In the genomic region with DNA sequence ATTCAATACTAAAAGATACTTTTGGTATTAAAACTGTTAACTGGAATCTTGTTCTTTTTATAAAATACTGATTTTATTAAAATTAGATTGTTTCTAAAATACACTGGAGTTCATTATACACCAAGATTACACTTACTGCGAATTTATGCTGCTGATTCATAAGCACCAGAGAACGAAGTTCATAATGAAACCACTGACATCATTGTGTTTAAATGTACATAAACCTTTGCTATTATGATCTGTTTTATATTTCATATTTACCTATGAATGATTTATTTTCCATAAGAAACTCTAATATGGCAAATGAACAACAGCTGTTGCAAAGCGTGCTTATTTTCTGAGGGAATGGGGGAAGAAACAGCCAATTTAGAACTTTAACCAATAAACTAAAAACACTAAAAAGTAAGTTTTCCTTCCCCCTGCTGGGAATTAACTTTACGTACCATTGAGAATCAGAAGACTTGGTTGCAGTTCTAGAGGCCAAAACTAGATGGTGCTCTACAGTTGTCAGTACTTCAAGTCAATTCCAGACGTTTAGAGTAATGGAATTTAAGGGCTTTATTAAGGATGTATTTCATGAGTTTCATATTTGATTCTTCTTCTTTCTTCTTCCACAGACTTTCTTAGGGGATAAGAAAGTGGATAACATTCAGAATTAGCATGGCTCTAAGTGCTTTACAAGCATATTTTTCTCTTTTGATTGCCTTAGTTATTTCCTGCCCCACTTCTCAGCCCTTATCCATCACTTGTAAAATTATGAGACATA, we compare ENCODE assay signal across 8 cellular contexts. TPM values are rescaled to one million over a fixed set of nuclear protein-coding genes. Genes with fewer than 3 reads are reported as not detected.
DNase-seq lines count a peak whose midpoint lies in the region; ATAC-seq and TF ChIP-seq lines count a peak whose summit lies in the region.

No MANE protein-coding gene starts in this region.

- POLR2A ChIA-PET in IMR-90 (lab: Charles Lee; ENCODE audit: unreplicated experiment), result no interaction called here

- BruUV-seq in IMR-90 (replicated peaks; lab: Mats Ljungman, UMichigan), result no TSS peak

- TF ChIP-seq RAD21 in IMR-90 (IDR thresholded peaks at IDR 0.05; ENCODE audit: low read length), result peak; percentile 49

- H2BK5ac ChIP-seq in IMR-90 (ENCODE audit: low read depth, low read length, poor library complexity, severe bottlenecking), result no peak overlapping the region
- H2BK5ac ChIP-seq in neuronal stem cell (ENCODE audit: low read length), result no peak overlapping the region

- no peak overlapping the region for H3K27ac Mint-ChIP-seq in activated naive CD4-positive, alpha-beta T cell treated with anti-CD3 and anti-CD28 coated beads for 36 hours

- H3K9me3 ChIP-seq in IMR-90 (ENCODE audit: control insufficient read depth, insufficient read depth, low read length), result no peaks in the 10 kb centered on the region
- H3K9me3 ChIP-seq in RWPE2 (ENCODE audit: severe bottlenecking), result no peaks in the 10 kb centered on the region
- no peaks in the 10 kb centered on the region for H3K9me3 ChIP-seq in neuronal stem cell (replicated peaks in 1 of 2; ENCODE audit: control insufficient read depth in 2 of 2, insufficient read depth in 1 of 2, low read depth in 1 of 2, low read length in 2 of 2)

- no peak overlapping the region for H3K27ac ChIP-seq in IMR-90 (ENCODE audit: insufficient read depth, low read length)
- H3K27ac ChIP-seq in RWPE2 (ENCODE audit: poor library complexity, severe bottlenecking), result no peak overlapping the region
- H3K27ac ChIP-seq in neuronal stem cell (replicated peaks; ENCODE audit: low read length), result no peak overlapping the region

- H4K20me1 ChIP-seq in IMR-90 (ENCODE audit: insufficient read depth, low read length), result no peaks in the 10 kb centered on the region

- no peak overlapping the region for H3K4ac ChIP-seq in IMR-90 (ENCODE audit: low read depth, low read length)
- H3K4ac ChIP-seq in neuronal stem cell (ENCODE audit: low read length), result no peak overlapping the region

- dilution Hi-C loops in IMR-90 (cut with HindIII; ENCODE audit: low sequenced_read_pairs, unreplicated experiment), result no loop called here

- H4K5ac ChIP-seq in IMR-90 (ENCODE audit: low read depth, low read length), result no peak overlapping the region

- peak; percentile 6 for DNase-seq in stimulated activated CD4-positive, alpha-beta T cell treated with anti-CD3 and anti-CD28 coated beads, Interleukin-2, amount 100 ng/mL, for 4 hours (ENCODE audit: low read depth)
- DNase-seq in stimulated activated CD4-positive, alpha-beta T cell treated with anti-CD3 and anti-CD28 coated beads, Interleukin-4, amount 100 ng/mL, for 4 hours, result no peak
- DNase-seq in IMR-90 (peak; percentile 76), RWPE2 (ENCODE audit: low spot score) (no peak), epithelial cell of esophagus (ENCODE audit: low read depth) (peak; percentile 76), neuronal stem cell (ENCODE audit: low spot score) (peak; percentile 6)
- DNase-seq in activated naive CD4-positive, alpha-beta T cell treated with anti-CD3 and anti-CD28 coated beads for 36 hours, result no peak

- H2AFZ ChIP-seq in IMR-90 (replicated peaks; ENCODE audit: low read length, poor library complexity), result no peak overlapping the region
- H2AFZ ChIP-seq in neuronal stem cell (ENCODE audit: low read length), result no peak overlapping the region

- CTCF ChIA-PET in IMR-90 (lab: Yijun Ruan, JAX), result interaction anchor here (1.2 kb wide), 1 partner anchor 268 kb away, joined by 3 read pairs; no protein-coding TSS in a partner anchor
- CTCF ChIA-PET in activated naive CD4-positive, alpha-beta T cell treated with anti-CD3 and anti-CD28 coated beads for 36 hours (lab: Charles Lee), result interaction anchor here (0.6 to 1.7 kb wide), 7 partner anchors 12 to 210 kb away, joined by 3 to 9 read pairs (median 3); a partner anchor contains a TSS

- no peaks in the 10 kb centered on the region for H3K9me3 Mint-ChIP-seq in activated naive CD4-positive, alpha-beta T cell treated with anti-CD3 and anti-CD28 coated beads for 36 hours

- peaks cover 3% of the 10 kb centered on the region for H3K4me1 Mint-ChIP-seq in activated naive CD4-positive, alpha-beta T cell treated with anti-CD3 and anti-CD28 coated beads for 36 hours (ENCODE audit: low read depth)

- no peaks in the 10 kb centered on the region for H3K9me1 ChIP-seq in IMR-90 (ENCODE audit: insufficient read depth, low read length)

- H3K79me1 ChIP-seq in IMR-90 (ENCODE audit: low read depth in 1 of 2, low read length in 2 of 2), result no peaks in the 10 kb centered on the region
- no peaks in the 10 kb centered on the region for H3K79me1 ChIP-seq in neuronal stem cell (ENCODE audit: low read depth, low read length)

- H2BK15ac ChIP-seq in IMR-90 (ENCODE audit: low read depth, low read length) (no peak overlapping the region), neuronal stem cell (ENCODE audit: low read length) (no peak overlapping the region)

- peak; percentile 71 for TF ChIP-seq CTCF in IMR-90 (conservative IDR thresholded peaks at IDR 0.05; ENCODE audit: low read depth, low read length)
- peak; percentile 84 for TF ChIP-seq CTCF in RWPE2 (IDR thresholded peaks at IDR 0.05; ENCODE audit: poor library complexity, severe bottlenecking)
- TF ChIP-seq CTCF in epithelial cell of esophagus (IDR thresholded peaks at IDR 0.05; ENCODE audit: insufficient read depth, low read depth, low read length, missing control alignments), result peak; percentile 90

- H2AK5ac ChIP-seq in IMR-90 (ENCODE audit: low read depth, low read length) (no peak overlapping the region), neuronal stem cell (ENCODE audit: low read depth, low read length) (no peak overlapping the region)

- H3K4me2 ChIP-seq in IMR-90 (ENCODE audit: low read depth, low read length) (0 out of 2 replicates have a peak overlapping the region, but pooled peaks have one; percentile 47), neuronal stem cell (ENCODE audit: insufficient read depth, low read length, poor library complexity, severe bottlenecking) (no peak overlapping the region)

- H2BK120ac ChIP-seq in IMR-90 (ENCODE audit: low read depth, low read length), result no peak overlapping the region
- H2BK120ac ChIP-seq in neuronal stem cell (ENCODE audit: low read depth, low read length), result no peak overlapping the region

- no peak overlapping the region for H2BK12ac ChIP-seq in neuronal stem cell (ENCODE audit: low read length)

- H2BK20ac ChIP-seq in IMR-90 (ENCODE audit: low read depth, low read length), result no peak overlapping the region

- H3K36me3 Mint-ChIP-seq in activated naive CD4-positive, alpha-beta T cell treated with anti-CD3 and anti-CD28 coated beads for 36 hours (ENCODE audit: low read depth), result no peaks in the 10 kb centered on the region

- H3K18ac ChIP-seq in IMR-90 (ENCODE audit: low read depth, low read length), result no peak overlapping the region
- H3K18ac ChIP-seq in neuronal stem cell (ENCODE audit: low read length), result no peak overlapping the region

- H3K36me3 ChIP-seq in IMR-90 (ENCODE audit: control insufficient read depth, insufficient read depth, low read length), result no peaks in the 10 kb centered on the region
- H3K36me3 ChIP-seq in RWPE2 (ENCODE audit: low read depth), result no peaks in the 10 kb centered on the region
- H3K36me3 ChIP-seq in neuronal stem cell (replicated peaks in 1 of 2; ENCODE audit: control insufficient read depth in 2 of 2, insufficient read depth in 2 of 2, low read length in 2 of 2), result no peaks in the 10 kb centered on the region

- no peak overlapping the region for H3K14ac ChIP-seq in IMR-90 (replicated peaks; ENCODE audit: low read depth, low read length)
- no peak overlapping the region for H3K14ac ChIP-seq in neuronal stem cell (ENCODE audit: low read length)

- no peak overlapping the region for H4K8ac ChIP-seq in IMR-90 (ENCODE audit: low read depth in 2 of 2, low read length in 2 of 2)
- no peak overlapping the region for H4K8ac ChIP-seq in neuronal stem cell (ENCODE audit: low read depth, low read length)

- no peak overlapping the region for H3K56ac ChIP-seq in IMR-90 (ENCODE audit: extremely low read depth, insufficient read depth, low read length)

- no peak overlapping the region for H3K9ac ChIP-seq in IMR-90 (ENCODE audit: low read depth, low read length)
- H3K9ac ChIP-seq in neuronal stem cell (ENCODE audit: low read depth, low read length, poor library complexity), result no peak overlapping the region

- H3K27me3 Mint-ChIP-seq in activated naive CD4-positive, alpha-beta T cell treated with anti-CD3 and anti-CD28 coated beads for 36 hours (ENCODE audit: low read depth), result peaks cover 5% of the 10 kb centered on the region

- no CpG with 5 or more reads among the region's 5 CpGs for WGBS in IMR-90 (ENCODE audit: extremely low coverage in 2 of 2, insufficient read length in 1 of 2), 2 experiments
- no CpG with 5 or more reads among the region's 5 CpGs for WGBS in neuronal stem cell (ENCODE audit: extremely low coverage in 2 of 2, insufficient read length in 2 of 2, insufficient replicate concordance in 1 of 2), 2 donors

- H2AK9ac ChIP-seq in IMR-90 (replicated peaks; ENCODE audit: low read depth, low read length, poor library complexity), result no peak overlapping the region

- in situ Hi-C loops in IMR-90 (cut with MboI; ENCODE audit: low sequenced_read_pairs), result loop anchor here (25.0 kb wide), 1 partner anchor 277 kb away; no protein-coding TSS in a partner anchor

- TF ChIP-seq POLR2A in IMR-90 (IDR thresholded peaks at IDR 0.05; ENCODE audit: low read depth, low read length), result no peak

- intact Hi-C loops in IMR-90 (cut with micrococcal nuclease), result loop anchor here (1.0 to 5.0 kb wide), 2 partner anchors 273 to 332 kb away; no protein-coding TSS in a partner anchor
- intact Hi-C loops in activated naive CD4-positive, alpha-beta T cell treated with anti-CD3 and anti-CD28 coated beads for 36 hours (cut with micrococcal nuclease), result loop anchor here (1.0 to 5.0 kb wide), 7 partner anchors 19 to 331 kb away; a partner anchor contains a TSS

- no peak overlapping the region for H3K4me3 Mint-ChIP-seq in activated naive CD4-positive, alpha-beta T cell treated with anti-CD3 and anti-CD28 coated beads for 36 hours

- H3K27me3 ChIP-seq in IMR-90 (ENCODE audit: control insufficient read depth, insufficient read depth, low read length), result no peaks in the 10 kb centered on the region; the same call in 1 of the 2 replicates
- peaks cover 25% of the 10 kb centered on the region for H3K27me3 ChIP-seq in RWPE2 (ENCODE audit: insufficient read depth, poor library complexity, severe bottlenecking)
- no peaks in the 10 kb centered on the region for H3K27me3 ChIP-seq in neuronal stem cell (ENCODE audit: control insufficient read depth in 3 of 3, insufficient read depth in 3 of 3, low read depth in 1 of 3, low read length in 3 of 3)

- H4K91ac ChIP-seq in IMR-90 (ENCODE audit: insufficient read depth, low read depth, low read length) (no peak overlapping the region), neuronal stem cell (ENCODE audit: low read depth, low read length, poor library complexity) (no peak overlapping the region)

- no peak overlapping the region for H3K23ac ChIP-seq in IMR-90 (ENCODE audit: low read depth, low read length)
- H3K23ac ChIP-seq in neuronal stem cell (ENCODE audit: low read depth, low read length, poor library complexity), result no peak overlapping the region

- ATAC-seq in GM21723 (IDR thresholded peaks at IDR 0.05; ENCODE audit: unreplicated experiment), result peak; percentile 92
- peak; percentile 91 for ATAC-seq in IMR-90 (ENCODE audit: low read depth)
- peak; percentile 68; the same call in 2 of the 3 replicates for ATAC-seq in RWPE2 (ENCODE audit: low read depth)

- H3K4me1 ChIP-seq in IMR-90 (ENCODE audit: control insufficient read depth, insufficient read depth, low read length) (no peaks in the 10 kb centered on the region), RWPE2 (ENCODE audit: insufficient read depth, poor library complexity, severe bottlenecking) (peaks cover 2% of the 10 kb centered on the region), neuronal stem cell (ENCODE audit: control insufficient read depth in 2 of 2, insufficient read depth in 1 of 2, low read depth in 1 of 2, low read length in 2 of 2) (no peaks in the 10 kb centered on the region)

- H3K4me3 ChIP-seq in IMR-90 (ENCODE audit: insufficient read depth, low read depth, low read length) (no peak overlapping the region), RWPE2 (ENCODE audit: severe bottlenecking) (no peak overlapping the region), epithelial cell of esophagus (ENCODE audit: low read length) (no peak overlapping the region), neuronal stem cell (ENCODE audit: low read length in 2 of 2) (no peak overlapping the region)

RNA-seq across cellular contexts. Expression of a gene that starts 30.8 kb away (rescaled TPM):
- under 0.01 TPM in 1 of 2 replicates, not detected in the other for total RNA-seq in IMR-90 (2012; rRNA removed)
- polyA plus RNA-seq in IMR-90 (2012; rRNA removed), result not detected in 2 replicates
- polyA plus RNA-seq in IMR-90 (2012; cell fraction: cytosol; rRNA removed), result not detected in 2 replicates
- polyA plus RNA-seq in IMR-90 (2012; cell fraction: nucleus; rRNA removed; ENCODE audit: low replicate concordance), result not detected in 2 replicates
- polyA plus RNA-seq in neuronal stem cell (2013, experiment 1 of 2), result 0.26 TPM
- polyA plus RNA-seq in neuronal stem cell (2013, experiment 2 of 2), result 0.26 TPM
- under 1 TPM in 1 of 2 experiments, not detected in 1; 0.26 TPM for total RNA-seq in activated naive CD4-positive, alpha-beta T cell treated with anti-CD3 and anti-CD28 coated beads for 36 hours

RNA-seq across cellular contexts. Expression of a gene that starts 38.8 kb away (rescaled TPM):
- 3.9 and 12.8 TPM in 2 replicates for total RNA-seq in IMR-90 (2012; rRNA removed)
- 6.7 and 8.7 TPM in 2 replicates for polyA plus RNA-seq in IMR-90 (2012; rRNA removed)
- polyA plus RNA-seq in IMR-90 (2012; cell fraction: cytosol; rRNA removed), result 1.2 TPM in 2 replicates
- polyA plus RNA-seq in IMR-90 (2012; cell fraction: nucleus; rRNA removed; ENCODE audit: low replicate concordance), result 0.47 and 3.9 TPM in 2 replicates
- 24.5 TPM for polyA plus RNA-seq in neuronal stem cell (2013, experiment 1 of 2)
- polyA plus RNA-seq in neuronal stem cell (2013, experiment 2 of 2), result 24.3 TPM
- 10 to 100 TPM; 10.7 to 12.7 TPM for total RNA-seq in activated naive CD4-positive, alpha-beta T cell treated with anti-CD3 and anti-CD28 coated beads for 36 hours

Comparison
In these comparisons a context has a peak if more than half of its experiments do, and no peak if none do; other contexts are left out.
1. DNase-seq: peak in stimulated activated CD4-positive, alpha-beta T cell treated with anti-CD3 and anti-CD28 coated beads, Interleukin-2, amount 100 ng/mL, for 4 hours (single experiment), IMR-90 (single experiment), epithelial cell of esophagus (single experiment) and neuronal stem cell (single experiment); none in stimulated activated CD4-positive, alpha-beta T cell treated with anti-CD3 and anti-CD28 coated beads, Interleukin-4, amount 100 ng/mL, for 4 hours (0 of 2), RWPE2 (single experiment) and activated naive CD4-positive, alpha-beta T cell treated with anti-CD3 and anti-CD28 coated beads for 36 hours (single experiment).
2. Peak in every context shown above with its lines, with median percentiles within 50 percentile points of each other: ATAC-seq and CTCF ChIP-seq.